In the genomic region with DNA sequence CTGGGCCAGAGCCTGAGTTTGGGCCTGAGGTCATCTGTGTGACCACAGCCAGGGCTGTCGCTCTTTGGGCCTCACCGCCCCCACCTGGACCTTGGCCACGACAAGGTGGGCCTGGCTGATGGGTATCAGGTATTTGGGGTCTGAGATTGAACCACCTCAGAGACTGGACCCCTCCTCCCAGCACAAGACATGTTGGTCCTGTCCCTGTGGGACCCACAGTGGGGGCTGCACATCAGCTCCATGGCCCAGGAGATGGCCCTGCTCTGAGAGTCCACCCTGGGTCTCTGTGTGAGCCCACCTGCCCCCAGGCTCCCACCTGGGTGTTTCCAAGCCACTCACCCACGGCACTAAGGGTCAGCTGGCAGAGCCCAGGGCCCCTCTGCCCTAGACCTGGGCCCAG, we compare ENCODE assay signal across 1 cellular context.
TF ChIP-seq lines count a peak whose summit lies in the region.

No MANE protein-coding gene starts in this region.

TF ChIP-seq in HepG2, 621 proteins besides CTCF, POLR2A, EP300 and RAD21:
- no peak for TF ChIP-seq ZNF350 (CRISPR knock-in tag; IDR thresholded peaks at IDR 0.05; ENCODE audit: borderline replicate concordance, low read depth)
- TF ChIP-seq, protein P1, sequence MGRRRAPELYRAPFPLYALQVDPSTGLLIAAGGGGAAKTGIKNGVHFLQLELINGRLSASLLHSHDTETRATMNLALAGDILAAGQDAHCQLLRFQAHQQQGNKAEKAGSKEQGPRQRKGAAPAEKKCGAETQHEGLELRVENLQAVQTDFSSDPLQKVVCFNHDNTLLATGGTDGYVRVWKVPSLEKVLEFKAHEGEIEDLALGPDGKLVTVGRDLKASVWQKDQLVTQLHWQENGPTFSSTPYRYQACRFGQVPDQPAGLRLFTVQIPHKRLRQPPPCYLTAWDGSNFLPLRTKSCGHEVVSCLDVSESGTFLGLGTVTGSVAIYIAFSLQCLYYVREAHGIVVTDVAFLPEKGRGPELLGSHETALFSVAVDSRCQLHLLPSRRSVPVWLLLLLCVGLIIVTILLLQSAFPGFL (CRISPR knock-in tag; IDR thresholded peaks at IDR 0.05) = no peak
- no peak for TF ChIP-seq ZC3H13 (CRISPR knock-in tag; IDR thresholded peaks at IDR 0.05)
- no peak for TF ChIP-seq KLF9 (CRISPR knock-in tag; IDR thresholded peaks at IDR 0.05; ENCODE audit: low read depth)
- no peak for TF ChIP-seq HBP1 (CRISPR knock-in tag; IDR thresholded peaks at IDR 0.05; ENCODE audit: low read depth)
- TF ChIP-seq, protein P2, sequence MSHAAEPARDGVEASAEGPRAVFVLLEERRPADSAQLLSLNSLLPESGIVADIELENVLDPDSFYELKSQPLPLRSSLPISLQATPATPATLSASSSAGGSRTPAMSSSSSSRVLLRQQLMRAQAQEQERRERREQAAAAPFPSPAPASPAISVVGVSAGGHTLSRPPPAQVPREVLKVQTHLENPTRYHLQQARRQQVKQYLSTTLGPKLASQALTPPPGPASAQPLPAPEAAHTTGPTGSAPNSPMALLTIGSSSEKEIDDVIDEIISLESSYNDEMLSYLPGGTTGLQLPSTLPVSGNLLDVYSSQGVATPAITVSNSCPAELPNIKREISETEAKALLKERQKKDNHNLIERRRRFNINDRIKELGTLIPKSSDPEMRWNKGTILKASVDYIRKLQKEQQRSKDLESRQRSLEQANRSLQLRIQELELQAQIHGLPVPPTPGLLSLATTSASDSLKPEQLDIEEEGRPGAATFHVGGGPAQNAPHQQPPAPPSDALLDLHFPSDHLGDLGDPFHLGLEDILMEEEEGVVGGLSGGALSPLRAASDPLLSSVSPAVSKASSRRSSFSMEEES (CRISPR knock-in tag; IDR thresholded peaks at IDR 0.05) = no peak
- TF ChIP-seq ZNF577 (CRISPR knock-in tag; IDR thresholded peaks at IDR 0.05; ENCODE audit: borderline replicate concordance, low read depth) = no peak
- TF ChIP-seq FOXP1 (IDR thresholded peaks at IDR 0.05) = no peak
- TF ChIP-seq FOXP1 (CRISPR knock-in tag; IDR thresholded peaks at IDR 0.05) = no peak
- TF ChIP-seq, protein P3, sequence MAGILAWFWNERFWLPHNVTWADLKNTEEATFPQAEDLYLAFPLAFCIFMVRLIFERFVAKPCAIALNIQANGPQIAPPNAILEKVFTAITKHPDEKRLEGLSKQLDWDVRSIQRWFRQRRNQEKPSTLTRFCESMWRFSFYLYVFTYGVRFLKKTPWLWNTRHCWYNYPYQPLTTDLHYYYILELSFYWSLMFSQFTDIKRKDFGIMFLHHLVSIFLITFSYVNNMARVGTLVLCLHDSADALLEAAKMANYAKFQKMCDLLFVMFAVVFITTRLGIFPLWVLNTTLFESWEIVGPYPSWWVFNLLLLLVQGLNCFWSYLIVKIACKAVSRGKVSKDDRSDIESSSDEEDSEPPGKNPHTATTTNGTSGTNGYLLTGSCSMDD (CRISPR knock-in tag; IDR thresholded peaks at IDR 0.05) = no peak
- TF ChIP-seq YEATS2 (CRISPR knock-in tag; IDR thresholded peaks at IDR 0.05; ENCODE audit: borderline replicate concordance) = no peak
- no peak for TF ChIP-seq SP2 (CRISPR knock-in tag; IDR thresholded peaks at IDR 0.05)
- no peak for TF ChIP-seq HDAC1 (CRISPR knock-in tag; IDR thresholded peaks at IDR 0.05)
- TF ChIP-seq ZNF383 (CRISPR knock-in tag; IDR thresholded peaks at IDR 0.05; ENCODE audit: borderline replicate concordance) = no peak
- TF ChIP-seq, protein P4, sequence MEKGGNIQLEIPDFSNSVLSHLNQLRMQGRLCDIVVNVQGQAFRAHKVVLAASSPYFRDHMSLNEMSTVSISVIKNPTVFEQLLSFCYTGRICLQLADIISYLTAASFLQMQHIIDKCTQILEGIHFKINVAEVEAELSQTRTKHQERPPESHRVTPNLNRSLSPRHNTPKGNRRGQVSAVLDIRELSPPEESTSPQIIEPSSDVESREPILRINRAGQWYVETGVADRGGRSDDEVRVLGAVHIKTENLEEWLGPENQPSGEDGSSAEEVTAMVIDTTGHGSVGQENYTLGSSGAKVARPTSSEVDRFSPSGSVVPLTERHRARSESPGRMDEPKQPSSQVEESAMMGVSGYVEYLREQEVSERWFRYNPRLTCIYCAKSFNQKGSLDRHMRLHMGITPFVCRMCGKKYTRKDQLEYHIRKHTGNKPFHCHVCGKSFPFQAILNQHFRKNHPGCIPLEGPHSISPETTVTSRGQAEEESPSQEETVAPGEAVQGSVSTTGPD (CRISPR knock-in tag; IDR thresholded peaks at IDR 0.05) = no peak
- no peak for TF ChIP-seq SP1 (IDR thresholded peaks at IDR 0.05)
- TF ChIP-seq SP1 (CRISPR knock-in tag; IDR thresholded peaks at IDR 0.05) = no peak
- no peak for TF ChIP-seq ZNF589 (CRISPR knock-in tag; conservative IDR thresholded peaks at IDR 0.05)
- no peak for TF ChIP-seq POLR2AphosphoS2 (IDR thresholded peaks at IDR 0.05; ENCODE audit: low read depth, low read length)
- TF ChIP-seq ZBTB38 (CRISPR knock-in tag; IDR thresholded peaks at IDR 0.05) = no peak
